Comparison of ENCODE assay signal across 8 cellular contexts in genomic region chr15:38696120-38696727, GRCh38.
DNase-seq lines count a peak whose midpoint lies in the region; ATAC-seq, FAIRE-seq and TF ChIP-seq lines count a peak whose summit lies in the region.

No MANE protein-coding gene starts in this region.

- H3K9me3 ChIP-seq in GM12878 (replicated peaks; ENCODE audit: control insufficient read depth, insufficient read depth, low read length): no peaks in the 10 kb centered on the region

- in situ Hi-C loops in GM12878 (cut with MboI): loop anchor here (10.0 kb wide), 2 partner anchors 251 to 701 kb away; no protein-coding TSS in a partner anchor

- ATAC-seq in GM18508 (IDR thresholded peaks at IDR 0.05; ENCODE audit: insufficient read depth, unreplicated experiment) (peak; percentile 41), HG02852 (IDR thresholded peaks at IDR 0.05; ENCODE audit: unreplicated experiment) (peak; percentile 53), GM12878 (peak; percentile 79), WTC11 (no peak)

- no TSS peak for BruUV-seq in GM12878 (replicated peaks; lab: Mats Ljungman, UMichigan)

- no peaks in the 10 kb centered on the region for H3K79me2 ChIP-seq in GM12878 (ENCODE audit: control insufficient read depth, insufficient read depth, low read length)

- no peaks in the 10 kb centered on the region for H3K36me3 ChIP-seq in GM12878 (ENCODE audit: control insufficient read depth in 2 of 2, insufficient read depth in 2 of 2, low read length in 1 of 2)

- TF ChIP-seq EP300 in GM12878 (IDR thresholded peaks at IDR 0.05; ENCODE audit: borderline replicate concordance in 1 of 2, control insufficient read depth in 1 of 2, low read depth in 2 of 2, low read length in 2 of 2): no peak

- RAD21 ChIA-PET in GM12878 (lab: Charles Lee; ENCODE audit: unreplicated experiment): interaction anchor here (1.0 to 8.9 kb wide), 14 partner anchors 8 to 255 kb away, joined by 3 to 224 read pairs (median 7); partner anchors contain the start of genes FAM98B and RASGRP1

- H3K27ac Mint-ChIP-seq in WTC11: no peak overlapping the region

- 24% methylated on average over 7 of the region's 7 CpGs for WGBS in GM12878 (ENCODE audit: insufficient coverage, insufficient replicate concordance, low lambda C conversion rate, missing lambda C conversion rate)

- no peaks in the 10 kb centered on the region for H4K20me1 ChIP-seq in GM12878 (ENCODE audit: control insufficient read depth, insufficient read depth)

- TF ChIP-seq POLR2A in GM12878 (IDR thresholded peaks at IDR 0.05; ENCODE audit: low read depth, low read length): peak; percentile 55

- TF ChIP-seq RAD21 in GM12878 (IDR thresholded peaks at IDR 0.05; ENCODE audit: insufficient read depth, low read depth, low read length): no peak

- CTCF ChIA-PET in GM12878 (lab: Yijun Ruan, JAX) (interaction anchor here (0.7 to 15.4 kb wide), 18 partner anchors 9 to 393 kb away, joined by 3 to 386 read pairs (median 4); partner anchors contain the start of genes FAM98B and RASGRP1), WTC11 (lab: Charles Lee) (interaction anchor here (0.8 kb wide), 1 partner anchor 256 kb away, joined by 5 read pairs; no protein-coding TSS in a partner anchor)

- H3K4me3 ChIP-seq in GM12878: no peak overlapping the region

- peak overlapping the region; percentile 2; the same call in 1 of the 2 replicates for H3K4me2 ChIP-seq in GM12878 (ENCODE audit: control insufficient read depth, insufficient read depth)

- peaks cover 27% of the 10 kb centered on the region for H3K4me1 ChIP-seq in GM12878 (ENCODE audit: control insufficient read depth, insufficient read depth, low read length)

- H3K9me3 Mint-ChIP-seq in WTC11: peaks cover 2% of the 10 kb centered on the region; the same call in 1 of the 2 replicates

- H3K4me3 Mint-ChIP-seq in WTC11: no peak overlapping the region

- FAIRE-seq in GM12878 (lab: Jason Lieb, UNC): peak; percentile 31

- H3K4me1 Mint-ChIP-seq in WTC11: no peaks in the 10 kb centered on the region

- no peaks in the 10 kb centered on the region for H3K27me3 Mint-ChIP-seq in WTC11 (ENCODE audit: low read depth)

- H3K27ac ChIP-seq in GM12878 (ENCODE audit: control insufficient read depth, insufficient read depth): peak overlapping the region; percentile 40

- no peaks in the 10 kb centered on the region for H3K36me3 Mint-ChIP-seq in WTC11

- intact Hi-C loops in GM12878 (cut with micrococcal nuclease; ENCODE audit: unreplicated experiment): loop anchor here (5.0 kb wide), 1 partner anchor 699 kb away; no protein-coding TSS in a partner anchor

- H3K27me3 ChIP-seq in GM12878 (replicated peaks in 1 of 2; ENCODE audit: control insufficient read depth in 2 of 2, insufficient read depth in 2 of 2, low read length in 1 of 2): no peaks in the 10 kb centered on the region

- SMC1A ChIA-PET in GM12878 (lab: Charles Lee; ENCODE audit: uncharacterized antibody, unreplicated experiment): interaction anchor here (0.6 to 11.9 kb wide), 24 partner anchors 8 to 272 kb away, joined by 3 to 249 read pairs (median 4); partner anchors contain the start of genes FAM98B and RASGRP1

- peak overlapping the region; percentile 71 for H2AFZ ChIP-seq in GM12878 (ENCODE audit: control insufficient read depth, low read depth, low read length)

- H3K9ac ChIP-seq in GM12878 (ENCODE audit: control insufficient read depth, insufficient read depth, low read length): peak overlapping the region; percentile 14; the same call in 1 of the 2 replicates

- POLR2A ChIA-PET in GM12878 (lab: Charles Lee) (interaction anchor here (0.5 to 3.4 kb wide), 6 partner anchors 8 to 242 kb away, joined by 3 to 21 read pairs (median 4); partner anchors contain the start of gene FAM98B), WTC11 (lab: Charles Lee) (no interaction called here)

- peak; percentile 17 to 95 (median 54) for DNase-seq in T-helper 2 cell
- no peak for DNase-seq in GM12878 (ENCODE audit: low read depth, low spot score)
- DNase-seq in stimulated activated CD8-positive, alpha-beta memory T cell treated with anti-CD3 and anti-CD28 coated beads, Interleukin-2, amount 100 ng/mL, for 1 hour (ENCODE audit: low read depth in 2 of 2): peak; percentile 43 to 46
- no peak for DNase-seq in NCI-H446 treated with DMSO at 0.1 percent for 48 hours (lab: John Stamatoyannopoulos, UW)
- DNase-seq in WTC11 (ENCODE audit: low spot score): no peak
- DNase-seq in NCI-H82 (lab: John Stamatoyannopoulos, UW): no peak

- TF ChIP-seq CTCF in GM12878 (IDR thresholded peaks at IDR 0.05 in 2 of 3, conservative IDR thresholded peaks at IDR 0.05 in 1 of 3; ENCODE audit: control insufficient read depth in 2 of 3, extremely low read depth in 1 of 3, insufficient read depth in 1 of 3, low read depth in 3 of 3, low read length in 3 of 3) (no peak), WTC11 (IDR thresholded peaks at IDR 0.05) (no peak)

TF ChIP-seq in GM12878, 131 proteins besides CTCF, POLR2A, EP300 and RAD21 (continues in another document):
- TF ChIP-seq NBN (IDR thresholded peaks at IDR 0.05) (0 out of 2 replicates have a peak, but pooled peaks have one; percentile 20), MTA3 (IDR thresholded peaks at IDR 0.05; ENCODE audit: borderline replicate concordance, low read length) (no peak), SRF (IDR thresholded peaks at IDR 0.05; ENCODE audit: low read depth in 2 of 2, low read length in 2 of 2) (no peak), HDAC6 (IDR thresholded peaks at IDR 0.05; ENCODE audit: unreplicated experiment) (no peak), BACH1 (IDR thresholded peaks at IDR 0.05; ENCODE audit: borderline replicate concordance) (peak; percentile 74), RUNX3 (IDR thresholded peaks at IDR 0.05; ENCODE audit: low read length) (peak; percentile 77), EGR1 (IDR thresholded peaks at IDR 0.05; ENCODE audit: borderline replicate concordance in 1 of 2, low read depth in 2 of 2, low read length in 2 of 2) (no peak)

TF ChIP-seq in WTC11, 78 proteins besides CTCF, POLR2A, EP300 and RAD21 (continues in another document):
- no peak for TF ChIP-seq MLX (CRISPR knock-in tag; IDR thresholded peaks at IDR 0.05)
- no peak for TF ChIP-seq ZNF219 (CRISPR knock-in tag; IDR thresholded peaks at IDR 0.05; ENCODE audit: borderline replicate concordance)
- no peak for TF ChIP-seq JUN (CRISPR knock-in tag; IDR thresholded peaks at IDR 0.05)
- no peak for TF ChIP-seq ZNF396 (CRISPR knock-in tag; IDR thresholded peaks at IDR 0.05; ENCODE audit: borderline replicate concordance)
- TF ChIP-seq OVOL2 (CRISPR knock-in tag; IDR thresholded peaks at IDR 0.05; ENCODE audit: borderline replicate concordance): no peak
- TF ChIP-seq AFF4 (CRISPR knock-in tag; IDR thresholded peaks at IDR 0.05; ENCODE audit: borderline replicate concordance): no peak
- TF ChIP-seq ZSCAN18 (CRISPR knock-in tag; IDR thresholded peaks at IDR 0.05): no peak
- TF ChIP-seq HMGA2 (CRISPR knock-in tag; IDR thresholded peaks at IDR 0.05): no peak
- no peak for TF ChIP-seq NR3C1 (CRISPR knock-in tag; conservative IDR thresholded peaks at IDR 0.05; ENCODE audit: low read depth)

Comparison
In these comparisons a context has a peak if more than half of its experiments do, and no peak if none do; other contexts are left out.
1. DNase-seq: peak in T-helper 2 cell (5 of 5) and stimulated activated CD8-positive, alpha-beta memory T cell treated with anti-CD3 and anti-CD28 coated beads, Interleukin-2, amount 100 ng/mL, for 1 hour (2 of 2); none in GM12878 (single experiment), NCI-H446 treated with DMSO at 0.1 percent for 48 hours (single experiment), WTC11 (single experiment) and NCI-H82 (single experiment).